ENCODE assay signal across 13 cellular contexts in the genomic region with DNA sequence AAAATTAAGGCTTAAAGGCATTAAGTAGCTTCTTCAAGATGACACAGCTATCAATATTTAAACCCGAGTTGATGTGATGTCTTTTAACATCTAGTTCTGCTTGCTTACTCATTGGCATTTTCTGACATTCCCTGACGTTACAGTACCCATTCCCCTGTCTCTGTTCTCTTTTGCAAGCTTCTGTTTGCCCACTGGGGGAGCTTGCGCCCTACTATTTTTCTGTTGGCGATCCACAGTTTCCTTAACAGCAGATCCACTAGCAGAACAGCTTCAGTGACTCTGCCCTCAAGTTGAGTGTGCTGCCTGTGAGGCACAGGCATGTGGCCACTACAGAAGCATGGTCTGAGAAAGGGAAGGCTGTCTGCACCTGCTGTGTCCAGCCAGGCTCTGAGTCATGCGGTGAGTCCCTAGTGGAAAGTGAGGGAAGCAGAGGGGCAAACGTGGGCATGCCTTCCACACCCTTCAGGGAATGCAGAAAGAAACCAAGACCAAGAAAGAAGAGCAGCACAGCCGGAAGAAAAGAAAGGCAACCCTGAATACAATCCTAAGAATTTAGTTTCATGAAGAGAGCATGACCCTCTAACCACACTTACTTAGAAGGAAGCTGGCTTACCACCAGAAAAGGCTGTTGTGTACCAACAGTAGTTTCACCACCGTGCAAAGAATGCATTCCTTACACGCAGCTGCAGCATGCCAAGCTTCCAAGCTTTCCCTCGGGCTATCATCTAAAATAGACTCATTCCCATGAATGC.
DNase-seq lines count a peak whose midpoint lies in the region; ATAC-seq lines count a peak whose summit lies in the region.
"Had no signal": no experiment of that assay in that cellular context is flagged by ENCODE, and none has a peak within 500 bp of the region (broad histone marks: within the 10 kb centered on the region; RNA-seq: fewer than 3 reads in every experiment).

No MANE protein-coding gene starts in this region.

- H2BK5ac ChIP-seq in mesendoderm (ENCODE audit: low read length): no peak overlapping the region

- H3K4me2 ChIP-seq in mesendoderm (ENCODE audit: low read length): no peak overlapping the region

- H3K79me1 ChIP-seq in mesendoderm (ENCODE audit: low read length): no peaks in the 10 kb centered on the region

- no peak overlapping the region for H2BK15ac ChIP-seq in mesendoderm (replicated peaks; ENCODE audit: low read depth)

- no peak overlapping the region for H3K27ac Mint-ChIP-seq in activated T-helper 2 cell treated with anti-CD3 and anti-CD28 coated beads, Interferon-gamma antibody, Interleukin-2, Interleukin-4, amounts not matched to agents 10 μg/mL and 5 μg/mL and 100 μg/mL, durations not matched to agents 14 hours and 24 hours and 36 hours
- H3K27ac Mint-ChIP-seq: CD4-positive, CD25-positive, alpha-beta regulatory T cell; stimulated activated naive CD8-positive, alpha-beta T cell treated with anti-CD3 and anti-CD28 coated beads, Interleukin-15, Interleukin-2, amounts not matched to agents 100 ng/mL and 50 ng/mL, for 24 hours had no signal

- H3K18ac ChIP-seq in mesendoderm (ENCODE audit: low read length): no peak overlapping the region

- no CpG with 5 or more reads among the region's 10 CpGs for WGBS in mesendoderm (ENCODE audit: extremely low coverage, insufficient coverage, low lambda C conversion rate)

- H3K9me3 Mint-ChIP-seq in activated T-helper 2 cell treated with anti-CD3 and anti-CD28 coated beads, Interferon-gamma antibody, Interleukin-2, Interleukin-4, amounts not matched to agents 10 μg/mL and 5 μg/mL and 100 μg/mL, durations not matched to agents 14 hours and 24 hours and 36 hours: no peaks in the 10 kb centered on the region
- H3K9me3 Mint-ChIP-seq: stimulated activated naive CD8-positive, alpha-beta T cell treated with anti-CD3 and anti-CD28 coated beads, Interleukin-15, Interleukin-2, amounts not matched to agents 100 ng/mL and 50 ng/mL, for 24 hours had no signal

- no peaks in the 10 kb centered on the region for H3K79me2 ChIP-seq in mesendoderm (ENCODE audit: control insufficient read depth, insufficient read depth, low read length)

- no peak overlapping the region for H4K8ac ChIP-seq in mesendoderm (ENCODE audit: low read depth, low read length)

- H4K5ac ChIP-seq in mesendoderm (ENCODE audit: low read length): no peak overlapping the region

- no peaks in the 10 kb centered on the region for H3K27me3 ChIP-seq in mesendoderm (ENCODE audit: insufficient read depth, low read length, poor library complexity)
- H3K27me3 ChIP-seq: spleen had no signal

- no peaks in the 10 kb centered on the region for H3K27me3 Mint-ChIP-seq in activated T-helper 2 cell treated with anti-CD3 and anti-CD28 coated beads, Interferon-gamma antibody, Interleukin-2, Interleukin-4, amounts not matched to agents 10 μg/mL and 5 μg/mL and 100 μg/mL, durations not matched to agents 14 hours and 24 hours and 36 hours (ENCODE audit: low read depth)
- H3K27me3 Mint-ChIP-seq: CD4-positive, CD25-positive, alpha-beta regulatory T cell; stimulated activated naive CD8-positive, alpha-beta T cell treated with anti-CD3 and anti-CD28 coated beads, Interleukin-15, Interleukin-2, amounts not matched to agents 100 ng/mL and 50 ng/mL, for 24 hours had no signal

- no peaks in the 10 kb centered on the region for H3K4me1 Mint-ChIP-seq in activated T-helper 2 cell treated with anti-CD3 and anti-CD28 coated beads, Interferon-gamma antibody, Interleukin-2, Interleukin-4, amounts not matched to agents 10 μg/mL and 5 μg/mL and 100 μg/mL, durations not matched to agents 14 hours and 24 hours and 36 hours (ENCODE audit: low read depth)
- H3K4me1 Mint-ChIP-seq: CD4-positive, CD25-positive, alpha-beta regulatory T cell had no signal

- ATAC-seq in HG02610 (IDR thresholded peaks at IDR 0.05; ENCODE audit: unreplicated experiment) (no peak), GM21423 (IDR thresholded peaks at IDR 0.05; ENCODE audit: unreplicated experiment) (no peak)

- no peak overlapping the region for H2BK120ac ChIP-seq in mesendoderm (ENCODE audit: low read depth, low read length)

- no peaks in the 10 kb centered on the region for H3K4me1 ChIP-seq in mesendoderm (ENCODE audit: control insufficient read depth, low read depth, low read length)
- H3K4me1 ChIP-seq: spleen had no signal

- no peak overlapping the region for H3K4ac ChIP-seq in mesendoderm (ENCODE audit: low read depth, low read length)

- H3K23ac ChIP-seq in mesendoderm (ENCODE audit: low read length): no peak overlapping the region

- peak; percentile 1 for DNase-seq in COLO668 (lab: John Stamatoyannopoulos, UW; ENCODE audit: unreplicated experiment)
- DNase-seq in HT-29 (ENCODE audit: low spot score): peak; percentile 10
- peak; percentile 82 for DNase-seq in amniotic epithelial cell (ENCODE audit: low read depth)
- peak; percentile 37 for DNase-seq in mesendoderm
- no peak for DNase-seq in stimulated activated naive CD4-positive, alpha-beta T cell (lab: John Stamatoyannopoulos, UW)
- DNase-seq in activated T-helper 2 cell treated with anti-CD3 and anti-CD28 coated beads, Interferon-gamma antibody, Interleukin-2, Interleukin-4, amounts not matched to agents 10 μg/mL and 5 μg/mL and 100 μg/mL, durations not matched to agents 14 hours and 24 hours and 36 hours (ENCODE audit: low spot score): no peak
- DNase-seq: activated gamma-delta T cell; CD4-positive, CD25-positive, alpha-beta regulatory T cell; NCI-H748 treated with DMSO at 0.1 percent for 48 hours; spleen had no signal

- no peaks in the 10 kb centered on the region for H3K36me3 Mint-ChIP-seq in activated T-helper 2 cell treated with anti-CD3 and anti-CD28 coated beads, Interferon-gamma antibody, Interleukin-2, Interleukin-4, amounts not matched to agents 10 μg/mL and 5 μg/mL and 100 μg/mL, durations not matched to agents 14 hours and 24 hours and 36 hours (ENCODE audit: low read depth)
- H3K36me3 Mint-ChIP-seq: CD4-positive, CD25-positive, alpha-beta regulatory T cell had no signal

- H3K56ac ChIP-seq in mesendoderm (ENCODE audit: low read length): no peak overlapping the region

- H3K9ac ChIP-seq in mesendoderm (ENCODE audit: low read length): no peak overlapping the region

- intact Hi-C loops in activated T-helper 2 cell treated with anti-CD3 and anti-CD28 coated beads, Interferon-gamma antibody, Interleukin-2, Interleukin-4, amounts not matched to agents 10 μg/mL and 5 μg/mL and 100 μg/mL, durations not matched to agents 14 hours and 24 hours and 36 hours (cut with micrococcal nuclease): no loop called here

- no peak overlapping the region for H3K27ac ChIP-seq in mesendoderm (ENCODE audit: low read depth, low read length)
- H3K27ac ChIP-seq: spleen had no signal

- no peak overlapping the region for H2AK5ac ChIP-seq in mesendoderm (ENCODE audit: low read length)

- H3K36me3 ChIP-seq in mesendoderm (ENCODE audit: control insufficient read depth, insufficient read depth, low read length): no peaks in the 10 kb centered on the region
- H3K36me3 ChIP-seq: spleen had no signal

- no peak overlapping the region for H3K4me3 ChIP-seq in mesendoderm (ENCODE audit: low read length)
- H3K4me3 ChIP-seq: spleen had no signal

- H3K4me3 Mint-ChIP-seq in activated T-helper 2 cell treated with anti-CD3 and anti-CD28 coated beads, Interferon-gamma antibody, Interleukin-2, Interleukin-4, amounts not matched to agents 10 μg/mL and 5 μg/mL and 100 μg/mL, durations not matched to agents 14 hours and 24 hours and 36 hours (ENCODE audit: low read depth): no peak overlapping the region
- H3K4me3 Mint-ChIP-seq: CD4-positive, CD25-positive, alpha-beta regulatory T cell; stimulated activated naive CD8-positive, alpha-beta T cell treated with anti-CD3 and anti-CD28 coated beads, Interleukin-15, Interleukin-2, amounts not matched to agents 100 ng/mL and 50 ng/mL, for 24 hours had no signal

Comparison
In these comparisons a context has a peak if more than half of its experiments do, and no peak if none do; other contexts are left out.
1. DNase-seq: peak in COLO668 (single experiment), HT-29 (single experiment), amniotic epithelial cell (single experiment) and mesendoderm (single experiment); none in stimulated activated naive CD4-positive, alpha-beta T cell (0 of 6) and activated T-helper 2 cell treated with anti-CD3 and anti-CD28 coated beads, Interferon-gamma antibody, Interleukin-2, Interleukin-4, amounts not matched to agents 10 μg/mL and 5 μg/mL and 100 μg/mL, durations not matched to agents 14 hours and 24 hours and 36 hours (single experiment).